ENCODE assay signal across 8 cellular contexts in genomic region chr19:409006-409514, GRCh38. TPM values are rescaled to one million over a fixed set of nuclear protein-coding genes. Genes with fewer than 3 reads are reported as not detected.
DNase-seq lines count a peak whose midpoint lies in the region; ATAC-seq, FAIRE-seq and TF ChIP-seq lines count a peak whose summit lies in the region.

A gene with protein sequence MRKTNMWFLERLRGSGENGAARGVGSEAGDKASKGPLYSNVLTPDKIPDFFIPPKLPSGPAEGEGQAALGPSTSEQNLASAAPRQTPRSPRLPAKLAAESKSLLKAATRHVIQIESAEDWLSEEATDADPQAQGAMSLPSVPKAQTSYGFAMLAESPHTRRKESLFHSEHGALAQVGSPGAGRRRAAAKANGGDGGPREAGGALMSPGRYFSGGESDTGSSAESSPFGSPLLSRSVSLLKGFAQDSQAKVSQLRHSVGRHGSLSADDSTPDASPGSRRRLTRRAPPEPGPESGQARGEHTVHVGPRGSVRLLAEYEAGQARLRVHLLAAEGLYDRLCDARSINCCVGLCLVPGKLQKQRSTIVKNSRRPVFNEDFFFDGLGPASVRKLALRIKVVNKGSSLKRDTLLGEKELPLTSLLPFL (minus strand): TSS chr19:409147. CDS start chr19:408361, 786 bp downstream.

- peaks cover 25% of the 10 kb centered on the region for H3K27me3 ChIP-seq in GM23248 (replicated peaks; ENCODE audit: insufficient read depth)
- no peaks in the 10 kb centered on the region for H3K27me3 ChIP-seq in SU-DHL-6 (ENCODE audit: low read length)
- peaks cover 0 to 14% (median 12%) of the 10 kb centered on the region in 4 experiments; a peak in 6 of 7 replicates for H3K27me3 ChIP-seq in H1 (replicated peaks in 1 of 4; ENCODE audit: control insufficient read depth in 3 of 4, extremely low read depth in 1 of 4, insufficient read depth in 3 of 4, low read length in 3 of 4)
- H3K27me3 ChIP-seq in naive thymus-derived CD4-positive, alpha-beta T cell (ENCODE audit: control insufficient read depth in 2 of 2, insufficient read depth in 2 of 2, low read length in 2 of 2) = peaks cover 0 to 9% of the 10 kb centered on the region in 2 donors
- H3K27me3 ChIP-seq in aorta (ENCODE audit: control insufficient read depth in 1 of 2, insufficient read depth in 2 of 2, low read length in 1 of 2) = no peaks in the 10 kb centered on the region

- H4K5ac ChIP-seq in H1 (ENCODE audit: insufficient read length, low read depth, low read length) = peak within 1 kb of the TSS; percentile 52

- no peaks in the 10 kb centered on the region for H3K79me2 ChIP-seq in GM23248 (ENCODE audit: insufficient read depth)
- no peaks in the 10 kb centered on the region for H3K79me2 ChIP-seq in SU-DHL-6 (ENCODE audit: insufficient read depth, low read length)
- no peaks in the 10 kb centered on the region for H3K79me2 ChIP-seq in H1 (ENCODE audit: control insufficient read depth in 1 of 2, insufficient read depth in 2 of 2, low read length in 2 of 2)

- H3K14ac ChIP-seq in H1 (ENCODE audit: insufficient read length) = no peak within 1 kb of the TSS

- peaks cover 9 to 20% (median 12%) of the 10 kb centered on the region in 5 donors for H3K27me3 Mint-ChIP-seq in naive thymus-derived CD4-positive, alpha-beta T cell

- no peak within 1 kb of the TSS for H3K56ac ChIP-seq in H1 (replicated peaks; ENCODE audit: insufficient read length, low read depth, low read length)

- TF ChIP-seq POLR2A in H1 (IDR thresholded peaks at IDR 0.05; ENCODE audit: control extremely low read depth in 1 of 2, low read depth in 2 of 2, low read length in 2 of 2) = no peak

- POLR2A ChIA-PET in H1 (lab: Charles Lee; ENCODE audit: partially characterized antibody) = interaction anchor here (1.3 to 1.9 kb wide), 6 partner anchors 10 to 122 kb away, joined by 3 to 5 read pairs (median 4); partner anchors contain the start of gene CDC34
- POLR2A ChIA-PET in naive thymus-derived CD4-positive, alpha-beta T cell (lab: Charles Lee) = no interaction called here

- H3K4me1 ChIP-seq in GM23248 (ENCODE audit: insufficient read depth) (no peaks in the 10 kb centered on the region), H1 (replicated peaks in 1 of 4; ENCODE audit: control insufficient read depth in 3 of 4, insufficient read depth in 4 of 4, low read length in 3 of 4) (peaks cover 0 to 19% (median 9%) of the 10 kb centered on the region in 4 experiments; a peak in 5 of 7 replicates), aorta (ENCODE audit: control insufficient read depth in 1 of 2, insufficient read depth in 2 of 2, low read length in 2 of 2) (no peaks in the 10 kb centered on the region)
- peaks cover 0 to 8% of the 10 kb centered on the region in 2 donors for H3K4me1 ChIP-seq in naive thymus-derived CD4-positive, alpha-beta T cell (ENCODE audit: control insufficient read depth in 2 of 2, insufficient read depth in 2 of 2, low read length in 2 of 2)

- no peak within 1 kb of the TSS for H3K9ac ChIP-seq in GM23248
- no peak within 1 kb of the TSS for H3K9ac ChIP-seq in SU-DHL-6 (ENCODE audit: low read length)
- no peak within 1 kb of the TSS for H3K9ac ChIP-seq in H1 (replicated peaks in 1 of 4; ENCODE audit: extremely low read depth in 1 of 4, low read depth in 3 of 4, low read length in 3 of 4)

- no peak within 1 kb of the TSS for H4K91ac ChIP-seq in H1 (replicated peaks; ENCODE audit: insufficient read length, low read length)

- peak within 1 kb of the TSS; percentile 51; the same call in 1 of the 2 replicates for H4K8ac ChIP-seq in H1 (ENCODE audit: extremely low read depth, insufficient read depth, low read length)

- no peak within 1 kb of the TSS; the same call in 1 of the 2 replicates for H2AK5ac ChIP-seq in H1 (ENCODE audit: low read depth, low read length)

- H3K4me2 ChIP-seq in GM23248 (ENCODE audit: unreplicated experiment) (peak within 1 kb of the TSS; percentile 57), SU-DHL-6 (ENCODE audit: low read depth, low read length, poor library complexity, severe bottlenecking) (peak within 1 kb of the TSS; percentile 10), H1 (ENCODE audit: insufficient read depth in 1 of 2, low read depth in 2 of 2, low read length in 2 of 2) (peak within 1 kb of the TSS; percentile 81 to 94)

- H2BK20ac ChIP-seq in H1 (ENCODE audit: low read length) = no peak within 1 kb of the TSS

- TF ChIP-seq CTCF in SU-DHL-6 (IDR thresholded peaks at IDR 0.05; ENCODE audit: insufficient read depth, low read length, poor library complexity, severe bottlenecking) (no peak), H1 (IDR thresholded peaks at IDR 0.05; ENCODE audit: control extremely low read depth in 1 of 3, insufficient read depth in 1 of 3, low read depth in 1 of 3, low read length in 3 of 3) (no peak)

- no peak for TF ChIP-seq RAD21 in H1 (IDR thresholded peaks at IDR 0.05 in 1 of 2, conservative IDR thresholded peaks at IDR 0.05 in 1 of 2; ENCODE audit: low read depth in 2 of 2, low read length in 2 of 2)

- no peaks in the 10 kb centered on the region for H3K9me3 ChIP-seq in GM23248 (ENCODE audit: low read depth)
- no peaks in the 10 kb centered on the region for H3K9me3 ChIP-seq in SU-DHL-6 (ENCODE audit: insufficient read depth, low read length)
- H3K9me3 ChIP-seq in H1 (ENCODE audit: insufficient read depth in 2 of 2, low read depth in 1 of 2, low read length in 1 of 2) = no peaks in the 10 kb centered on the region
- H3K9me3 ChIP-seq in naive thymus-derived CD4-positive, alpha-beta T cell (ENCODE audit: control insufficient read depth in 2 of 3, low read length in 3 of 3) = no peaks in the 10 kb centered on the region
- no peaks in the 10 kb centered on the region for H3K9me3 ChIP-seq in aorta (ENCODE audit: control insufficient read depth, low read length)

- ATAC-seq in naive thymus-derived CD4-positive, alpha-beta T cell = peak; percentile 30
- ATAC-seq in aorta (ENCODE audit: low FRiP score) (no peak), HG03442 (IDR thresholded peaks at IDR 0.05; ENCODE audit: unreplicated experiment) (no peak)

- peak within 1 kb of the TSS in 3 of 9 donors; percentile 17 to 72 (median 51) for H3K27ac Mint-ChIP-seq in naive thymus-derived CD4-positive, alpha-beta T cell

- H2BK12ac ChIP-seq in H1 (ENCODE audit: low read depth, low read length) = no peak within 1 kb of the TSS; the same call in 1 of the 2 replicates

- no peak within 1 kb of the TSS for H2AFZ ChIP-seq in GM23248
- H2AFZ ChIP-seq in SU-DHL-6 (ENCODE audit: low read depth, low read length, severe bottlenecking) = no peak within 1 kb of the TSS
- H2AFZ ChIP-seq in H1 (ENCODE audit: low read length) = no peak within 1 kb of the TSS

- peak within 1 kb of the TSS; percentile 45; the same call in 1 of the 2 replicates for H3K4me3 ChIP-seq in GM23248
- H3K4me3 ChIP-seq in SU-DHL-6 (ENCODE audit: insufficient read depth, low read length, poor library complexity, severe bottlenecking) = no peak within 1 kb of the TSS
- H3K4me3 ChIP-seq in H1 (ENCODE audit: extremely low read depth in 1 of 4, insufficient read depth in 2 of 4, low read depth in 3 of 4, low read length in 4 of 4) = peak within 1 kb of the TSS; percentile 52 to 85 (median 53)
- H3K4me3 ChIP-seq in naive thymus-derived CD4-positive, alpha-beta T cell (ENCODE audit: low read length) = peak within 1 kb of the TSS; percentile 52
- H3K4me3 ChIP-seq in aorta (ENCODE audit: low read length in 2 of 2) = peak within 1 kb of the TSS; percentile 42 to 49

- peaks cover 0 to 7% (median 0%) of the 10 kb centered on the region in 11 donors for H3K9me3 Mint-ChIP-seq in naive thymus-derived CD4-positive, alpha-beta T cell

- no peak within 1 kb of the TSS for H3K23ac ChIP-seq in H1 (ENCODE audit: insufficient read length)

- H3K9me2 ChIP-seq in GM23248 (ENCODE audit: insufficient read depth) = no peaks in the 10 kb centered on the region
- no peaks in the 10 kb centered on the region for H3K9me2 ChIP-seq in SU-DHL-6 (replicated peaks; ENCODE audit: insufficient read depth, low read length)

- H3K27ac ChIP-seq in GM23248 (no peak within 1 kb of the TSS), SU-DHL-6 (ENCODE audit: low read depth, low read length) (no peak within 1 kb of the TSS), H1 (ENCODE audit: low read depth, low read length) (no peak within 1 kb of the TSS), aorta (ENCODE audit: low read depth in 1 of 2, low read length in 2 of 2) (no peak within 1 kb of the TSS)
- no peak within 1 kb of the TSS for H3K27ac ChIP-seq in naive thymus-derived CD4-positive, alpha-beta T cell (ENCODE audit: low read depth, low read length)

- H3K36me3 Mint-ChIP-seq in naive thymus-derived CD4-positive, alpha-beta T cell = peaks cover 0 to 4% (median 0%) of the 10 kb centered on the region in 5 donors

- H3K4ac ChIP-seq in H1 (replicated peaks; ENCODE audit: insufficient read length, low read depth, low read length) = no peak within 1 kb of the TSS

- FAIRE-seq in H1 (lab: Jason Lieb, UNC) = no peak

- peak within 1 kb of the TSS; percentile 48 for H3K18ac ChIP-seq in H1 (ENCODE audit: extremely low read depth, low read length)

- H4K20me1 ChIP-seq in GM23248 (ENCODE audit: insufficient read depth) = no peaks in the 10 kb centered on the region
- no peaks in the 10 kb centered on the region for H4K20me1 ChIP-seq in SU-DHL-6 (ENCODE audit: low read depth, low read length)
- H4K20me1 ChIP-seq in H1 (replicated peaks in 1 of 2; ENCODE audit: control insufficient read depth in 1 of 2, insufficient read depth in 2 of 2, low read length in 2 of 2) = peaks cover 0 to 2% of the 10 kb centered on the region in 2 experiments

- intact Hi-C loops in naive thymus-derived CD4-positive, alpha-beta T cell (cut with micrococcal nuclease) = no loop called here
- intact Hi-C loops in aorta (cut with DNase I) = no loop called here

- in situ Hi-C loops in GM23248 (cut with MboI) = no loop called here

- peaks cover 5 to 9% (median 7%) of the 10 kb centered on the region in 7 donors for H3K4me1 Mint-ChIP-seq in naive thymus-derived CD4-positive, alpha-beta T cell

- no peaks in the 10 kb centered on the region for H3K36me3 ChIP-seq in GM23248 (ENCODE audit: low read depth)
- H3K36me3 ChIP-seq in SU-DHL-6 (ENCODE audit: low read length) = no peaks in the 10 kb centered on the region
- no peaks in the 10 kb centered on the region; a peak in 1 of 8 replicates for H3K36me3 ChIP-seq in H1 (ENCODE audit: control insufficient read depth in 2 of 4, insufficient read depth in 4 of 4, low read length in 3 of 4)
- H3K36me3 ChIP-seq in naive thymus-derived CD4-positive, alpha-beta T cell (ENCODE audit: control insufficient read depth in 2 of 3, insufficient read depth in 3 of 3, low read length in 3 of 3) = no peaks in the 10 kb centered on the region
- H3K36me3 ChIP-seq in aorta (ENCODE audit: control insufficient read depth in 1 of 2, insufficient read depth in 2 of 2, low read length in 1 of 2) = no peaks in the 10 kb centered on the region

- peak within 1 kb of the TSS; percentile 90; the same call in 1 of the 2 replicates for H2BK15ac ChIP-seq in H1 (ENCODE audit: low read length)

- H3F3A ChIP-seq in GM23248 (ENCODE audit: insufficient read depth) (no peaks in the 10 kb centered on the region), SU-DHL-6 (ENCODE audit: insufficient read depth) (no peaks in the 10 kb centered on the region)

- CTCF ChIA-PET in H1 (lab: Charles Lee; ENCODE audit: partially characterized antibody) = interaction anchor here (0.7 to 1.9 kb wide), 7 partner anchors 10 to 102 kb away, joined by 3 to 6 read pairs (median 5); no protein-coding TSS in a partner anchor
- CTCF ChIA-PET in naive thymus-derived CD4-positive, alpha-beta T cell (lab: Charles Lee) = no interaction called here

- DNase-seq in GM23248 = peak; percentile 56
- DNase-seq in H1 (ENCODE audit: low read depth in 1 of 2, low spot score in 2 of 2) = peak in 1 of 2 experiments; percentile 76
- peak in 4 of 9 donors; percentile 19 to 38 (median 21) for DNase-seq in naive thymus-derived CD4-positive, alpha-beta T cell
- peak; percentile 44 to 77 for DNase-seq in aorta
- DNase-seq in ureter (ENCODE audit: low spot score) = no peak
- no peak for DNase-seq in midbrain (lab: John Stamatoyannopoulos, UW)

- no peaks in the 10 kb centered on the region; the same call in 1 of the 2 replicates for H3K23me2 ChIP-seq in H1 (ENCODE audit: low read depth, low read length)

- H3K4me3 Mint-ChIP-seq in naive thymus-derived CD4-positive, alpha-beta T cell = peak within 1 kb of the TSS; percentile 66 to 92 (median 87)

- 1 to 2% methylated on average over 14 to 42 of the region's 69 CpGs for WGBS in GM23248 (ENCODE audit: low coverage in 1 of 2, low lambda C conversion rate in 2 of 2, missing lambda C conversion rate in 2 of 2), 2 experiments
- 4% methylated on average over 20 of the region's 69 CpGs; no CpG with 5 or more reads in 1 of the 2 experiments for WGBS in H1 (ENCODE audit: extremely low coverage in 1 of 2, insufficient coverage in 1 of 2, insufficient read length in 1 of 2, insufficient replicate concordance in 2 of 2, low coverage in 1 of 2, low lambda C conversion rate in 2 of 2, missing lambda C conversion rate in 1 of 2), 2 experiments
- 0 to 1% methylated on average over 35 to 69 of the region's 69 CpGs for WGBS in aorta, 2 donors

- H3K79me1 ChIP-seq in H1 (ENCODE audit: low read depth, low read length) = no peaks in the 10 kb centered on the region

- no peak within 1 kb of the TSS for H2BK120ac ChIP-seq in H1 (replicated peaks; ENCODE audit: low read depth, low read length)

- TF ChIP-seq EP300 in H1 (IDR thresholded peaks at IDR 0.05; ENCODE audit: borderline replicate concordance in 1 of 2, low read depth in 2 of 2, low read length in 2 of 2) = no peak

- H2BK5ac ChIP-seq in H1 (ENCODE audit: low read depth, low read length) = no peak within 1 kb of the TSS

RNA-seq across cellular contexts. Expression of the gene that starts here (rescaled TPM):
- 0.32 TPM in 1 of 2 replicates, not detected in the other for total RNA-seq in GM23248 (2014; rRNA removed; shearing (Covaris generic))
- polyA plus RNA-seq in GM23248 (2016; fragmentation: Nextera tagmentation; extraction: Ambion mirVana) = 0.05 TPM in 1 of 2 replicates, not detected in the other
- 6.3 and 6.6 TPM in 2 replicates for total RNA-seq in H1 (2021; fragmentation: NEBNext Ultra II Directional; extraction: Animal tissue kit (Norgen Biotek cat#: 25700))
- 3.8 and 7.8 TPM in 2 replicates for polyA plus RNA-seq in H1 (2011; rRNA removed)
- polyA plus RNA-seq in H1 (2011; cell fraction: cytosol; rRNA removed) = 6.2 TPM
- polyA plus RNA-seq in H1 (2011; cell fraction: nucleus; rRNA removed) = 39.7 TPM
- 3.6 to 6.7 TPM (median 4.9 TPM) in 4 replicates for polyA plus RNA-seq in H1 (2012, experiment 1 of 2)
- 3.4 TPM for polyA plus RNA-seq in H1 (2012, experiment 2 of 2)
- 3.4 TPM for polyA plus RNA-seq in H1 (2013, experiment 1 of 2)
- 3.2 TPM for polyA plus RNA-seq in H1 (2013, experiment 2 of 2)
- polyA minus RNA-seq in H1 (2011; rRNA and poly(A)+ RNA removed) = 0.59 and 0.82 TPM in 2 replicates
- polyA minus RNA-seq in H1 (2011; cell fraction: cytosol; rRNA and poly(A)+ RNA removed) = 3.0 TPM
- 5.6 TPM for polyA minus RNA-seq in H1 (2011; cell fraction: nucleus; rRNA and poly(A)+ RNA removed)
- total RNA-seq in naive thymus-derived CD4-positive, alpha-beta T cell = not detected
- polyA plus RNA-seq in naive thymus-derived CD4-positive, alpha-beta T cell = not detected
- 1 to 10 TPM in 1 of 2 donors, under 1 TPM in 1; 0.88 to 1.1 TPM for total RNA-seq in aorta
- not detected for polyA plus RNA-seq in aorta
- total RNA-seq in ureter = 1.1 TPM

Comparison
In these comparisons a context has a peak if more than half of its experiments do, and no peak if none do; other contexts are left out.
1. Peak in DNase-seq, H3K4me3 ChIP-seq and H3K4me2 ChIP-seq in GM23248; RNA of the gene not detected or under 1 TPM.
2. Peak in ATAC-seq and H3K4me3 ChIP-seq in naive thymus-derived CD4-positive, alpha-beta T cell; RNA of the gene not detected or under 1 TPM.
3. DNase-seq: peak in aorta (2 of 2); none in ureter (single experiment) and midbrain (single experiment).
4. H3K4me2 ChIP-seq: peak in every context shown above with its lines; median percentile 88 in H1; 57 in GM23248; 10 in SU-DHL-6.